ENCODE assay signal across 8 cellular contexts in the genomic region with DNA sequence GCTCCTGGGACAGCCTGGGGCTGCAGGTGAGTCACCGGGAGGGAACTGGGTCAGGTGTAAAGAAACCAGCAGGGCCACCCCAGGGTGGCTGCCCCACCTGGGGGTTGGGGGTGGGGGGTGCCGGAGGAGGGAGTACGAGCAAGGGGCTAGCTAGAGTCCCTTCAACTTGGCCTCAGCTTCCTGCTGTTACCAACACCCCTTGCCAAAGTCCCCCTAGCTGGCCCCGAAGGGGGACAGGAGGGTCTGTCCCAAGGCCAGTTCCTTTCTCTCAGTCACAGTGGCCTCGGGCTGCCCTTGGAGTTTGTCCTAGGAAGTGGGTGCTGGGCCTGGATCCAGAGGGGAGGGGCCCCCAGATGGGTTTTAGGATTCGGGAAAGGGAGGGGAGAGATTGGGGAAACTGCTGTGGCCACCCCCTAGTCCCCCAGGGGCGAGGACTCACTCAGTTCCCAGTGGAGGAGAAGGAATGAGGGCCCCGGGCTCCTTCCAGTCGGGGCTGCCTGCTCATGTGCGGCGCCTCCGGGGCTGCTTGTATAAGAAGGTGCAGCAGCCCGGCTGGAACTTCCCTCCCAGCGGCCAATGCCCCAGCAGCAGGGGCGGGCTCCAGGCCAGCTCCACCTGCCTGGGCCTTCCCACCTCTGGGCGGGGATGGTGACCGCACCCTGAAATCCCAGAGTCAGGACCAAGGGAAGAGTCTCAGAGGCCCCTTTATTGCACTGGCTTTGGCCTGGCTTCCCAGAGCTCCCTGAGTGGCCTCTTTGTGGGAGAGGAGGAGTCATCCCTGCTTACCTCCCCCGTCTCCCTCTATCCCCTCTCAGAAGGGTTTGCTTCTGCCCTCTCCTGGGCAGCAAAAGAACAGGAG. TPM values are rescaled to one million over a fixed set of nuclear protein-coding genes. Genes with fewer than 3 reads are reported as not detected.
DNase-seq lines count a peak whose midpoint lies in the region; ATAC-seq and TF ChIP-seq lines count a peak whose summit lies in the region.

No MANE protein-coding gene starts in this region.

- no CpG with 5 or more reads among the region's 18 CpGs for WGBS in trophoblast cell (ENCODE audit: extremely low coverage, insufficient coverage, insufficient read length)

- peaks cover 17% of the 10 kb centered on the region for H3K27me3 ChIP-seq in trophoblast cell (ENCODE audit: insufficient read depth, low read length)

- TF ChIP-seq CTCF in C4-2B (conservative IDR thresholded peaks at IDR 0.05), result peak; percentile 71
- TF ChIP-seq CTCF in RWPE1 (conservative IDR thresholded peaks at IDR 0.05; ENCODE audit: low read depth), result peak; percentile 37; the same call in 1 of the 2 replicates
- TF ChIP-seq CTCF in fibroblast of villous mesenchyme (IDR thresholded peaks at IDR 0.05; ENCODE audit: insufficient read depth, low read depth, low read length), result peak; percentile 61

- no peaks in the 10 kb centered on the region for H3K36me3 ChIP-seq in trophoblast cell (ENCODE audit: control insufficient read depth in 1 of 2, insufficient read depth in 2 of 2, low read length in 2 of 2)

- H2AK5ac ChIP-seq in trophoblast cell (ENCODE audit: low read length), result peak overlapping the region; percentile 70

- H2BK120ac ChIP-seq in trophoblast cell (ENCODE audit: insufficient read depth, low read length, poor library complexity), result peak overlapping the region; percentile 84

- no peaks in the 10 kb centered on the region for H3K79me2 ChIP-seq in trophoblast cell (ENCODE audit: control insufficient read depth, insufficient read depth, low read length, poor library complexity)

- H3K4me2 ChIP-seq in trophoblast cell (ENCODE audit: low read length), result peak overlapping the region; percentile 57

- peak overlapping the region; percentile 35 for H2BK12ac ChIP-seq in trophoblast cell (ENCODE audit: low read length)

- peak overlapping the region; percentile 76 for H4K8ac ChIP-seq in trophoblast cell (ENCODE audit: low read depth, low read length)

- H3K27ac ChIP-seq in C4-2B, result peak overlapping the region; percentile 82
- peak overlapping the region; percentile 86 for H3K27ac ChIP-seq in RWPE1
- peak overlapping the region; percentile 57 for H3K27ac ChIP-seq in trophoblast cell (ENCODE audit: low read depth, low read length)

- peak overlapping the region; percentile 27 for H3K4ac ChIP-seq in trophoblast cell (ENCODE audit: low read depth, low read length)

- H3K9ac ChIP-seq in trophoblast cell (ENCODE audit: low read length), result no peak overlapping the region

- peak overlapping the region; percentile 19 for H4K12ac ChIP-seq in trophoblast cell (ENCODE audit: low read depth, low read length)

- peak overlapping the region; percentile 80 for H4K91ac ChIP-seq in trophoblast cell (ENCODE audit: low read depth, low read length)

- CTCF ChIA-PET in RWPE1 (lab: Yijun Ruan, JAX), result interaction anchor here (0.6 to 2.2 kb wide), 6 partner anchors 17 to 288 kb away, joined by 3 to 11 read pairs (median 3); no protein-coding TSS in a partner anchor

- in situ Hi-C loops in KBM-7 (cut with MboI; ENCODE audit: low pct_unique_long_range_greater_than_20kb, low sequenced_read_pairs), result no loop called here

- H3K18ac ChIP-seq in trophoblast cell (ENCODE audit: low read length), result peak overlapping the region; percentile 79

- peak overlapping the region; percentile 58 for H3K14ac ChIP-seq in trophoblast cell (ENCODE audit: low read length)

- DNase-seq in KBM-7, result peak; percentile 89
- peak; percentile 89 for DNase-seq in RWPE1 (ENCODE audit: low spot score)
- peak; percentile 76 for DNase-seq in fibroblast of villous mesenchyme (ENCODE audit: low read depth)
- DNase-seq in trophoblast cell, result peak; percentile 92 to 94
- no peak for DNase-seq in NOMO-1 treated with dmso at 0.1 percent for 144 hours (lab: John Stamatoyannopoulos, UW; ENCODE audit: unreplicated experiment)

- H3K79me1 ChIP-seq in trophoblast cell (ENCODE audit: low read length), result peaks cover 5% of the 10 kb centered on the region

- H3K4me3 ChIP-seq in fibroblast of villous mesenchyme (ENCODE audit: low read depth, low read length), result no peak overlapping the region
- H3K4me3 ChIP-seq in trophoblast cell (ENCODE audit: low read depth, low read length), result no peak overlapping the region

- H3K9me3 ChIP-seq in trophoblast cell (ENCODE audit: insufficient read depth, low read depth, low read length), result no peaks in the 10 kb centered on the region

- peaks cover 12 to 22% of the 10 kb centered on the region in 2 experiments for H3K4me1 ChIP-seq in trophoblast cell (ENCODE audit: control insufficient read depth in 1 of 2, insufficient read depth in 2 of 2, low read length in 2 of 2)

- H3K23ac ChIP-seq in trophoblast cell (ENCODE audit: low read length), result no peak overlapping the region

- no peak for ATAC-seq in HG03521 (IDR thresholded peaks at IDR 0.05; ENCODE audit: unreplicated experiment)
- no peak for ATAC-seq in GM18861 (IDR thresholded peaks at IDR 0.05; ENCODE audit: unreplicated experiment)

- POLR2A ChIA-PET in RWPE1 (lab: Yijun Ruan, JAX; ENCODE audit: low non-redundant PET), result interaction anchor here (0.5 kb wide), 1 partner anchor 206 kb away, joined by 3 read pairs; no protein-coding TSS in a partner anchor

- peak overlapping the region; percentile 35 for H2AFZ ChIP-seq in trophoblast cell (ENCODE audit: insufficient read depth, low read length, poor library complexity)

- H2BK5ac ChIP-seq in trophoblast cell (ENCODE audit: low read depth, low read length, poor library complexity), result peak overlapping the region; percentile 77

RNA-seq across cellular contexts. Expression of a gene that starts 7.3 kb away (rescaled TPM):
- 0.97 and 1.7 TPM in 2 replicates for total RNA-seq in fibroblast of villous mesenchyme
- 12.2 and 13.9 TPM in 2 replicates for polyA plus RNA-seq in trophoblast cell (2013)
